20 cellular contexts compared by ENCODE assay signal in the genomic region with DNA sequence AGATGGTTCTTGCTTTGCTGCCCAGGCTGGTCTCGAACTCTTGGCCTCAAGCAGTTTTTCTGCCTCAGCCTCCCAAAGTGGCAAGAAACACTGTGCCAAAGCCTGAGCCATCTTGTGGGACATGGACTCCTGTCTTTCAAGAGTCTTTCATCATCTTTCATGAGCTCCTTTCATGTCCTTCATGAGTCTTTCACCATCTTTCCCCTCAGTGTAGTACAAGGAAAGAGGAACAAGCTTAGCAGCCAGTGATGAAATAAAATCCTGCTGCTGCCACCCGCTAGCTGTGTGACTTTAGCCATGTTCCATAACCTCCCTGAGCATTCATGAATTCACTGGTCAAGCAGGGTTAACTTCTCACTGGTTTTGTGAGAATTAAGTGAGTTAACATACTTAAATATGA.
"Had no signal": no experiment of that assay in that cellular context is flagged by ENCODE, and none has a peak within 500 bp of the region (broad histone marks: within the 10 kb centered on the region; RNA-seq: fewer than 3 reads in every experiment).

No MANE protein-coding gene starts in this region.

- DNase-seq: activated CD4-positive, alpha-beta T cell treated with anti-CD3 and anti-CD28 coated beads for 48 hours; activated CD8-positive, alpha-beta memory T cell treated with anti-CD3 and anti-CD28 coated beads, Interleukin-2, amount 50 U/mL, for 48 hours; activated CD8-positive, alpha-beta T cell treated with anti-CD3 and anti-CD28 coated beads, Interleukin-2, amount 10 ng/mL, durations not matched to agents 7 days and 5 days; activated gamma-delta T cell treated with Interleukin-2 at 50 U/mL for 16 hours; amniotic stem cell; caudate nucleus; heart right ventricle; left cardiac atrium; naive thymus-derived CD8-positive, alpha-beta T cell; small intestine; T-helper 17 cell had no signal

- H3K4me3 ChIP-seq: body of pancreas, gastroesophageal sphincter, heart right ventricle, lung, right atrium auricular region had no signal

- H3K27ac Mint-ChIP-seq: activated CD8-positive, alpha-beta T cell treated with anti-CD3 and anti-CD28 coated beads, Interleukin-2, amount 10 ng/mL, durations not matched to agents 7 days and 5 days; activated naive CD8-positive, alpha-beta T cell; naive thymus-derived CD8-positive, alpha-beta T cell; progenitor cell of endocrine pancreas; T-helper 17 cell; type B pancreatic cell; WTC11 had no signal

- H3K36me3 Mint-ChIP-seq: activated naive CD8-positive, alpha-beta T cell; naive thymus-derived CD8-positive, alpha-beta T cell; type B pancreatic cell; WTC11 had no signal

- H3K4me3 Mint-ChIP-seq: activated CD8-positive, alpha-beta T cell treated with anti-CD3 and anti-CD28 coated beads, Interleukin-2, amount 10 ng/mL, durations not matched to agents 7 days and 5 days; activated naive CD8-positive, alpha-beta T cell; naive thymus-derived CD8-positive, alpha-beta T cell; stimulated activated naive CD8-positive, alpha-beta T cell treated with anti-CD3 and anti-CD28 coated beads, Interleukin-15, Interleukin-2, amounts not matched to agents 100 ng/mL and 50 ng/mL, for 24 hours; T-helper 17 cell; type B pancreatic cell; WTC11 had no signal

- H3K27me3 Mint-ChIP-seq: progenitor cell of endocrine pancreas; stimulated activated naive CD8-positive, alpha-beta T cell treated with anti-CD3 and anti-CD28 coated beads, Interleukin-15, Interleukin-2, amounts not matched to agents 100 ng/mL and 50 ng/mL, for 24 hours had no signal

- ATAC-seq: activated CD8-positive, alpha-beta T cell treated with anti-CD3 and anti-CD28 coated beads, Interleukin-2, amount 10 ng/mL, durations not matched to agents 7 days and 5 days; body of pancreas; gastroesophageal sphincter; naive thymus-derived CD8-positive, alpha-beta T cell; T-helper 17 cell; WTC11 had no signal

- H3K9me3 Mint-ChIP-seq: naive thymus-derived CD8-positive, alpha-beta T cell; stimulated activated naive CD8-positive, alpha-beta T cell treated with anti-CD3 and anti-CD28 coated beads, Interleukin-15, Interleukin-2, amounts not matched to agents 100 ng/mL and 50 ng/mL, for 24 hours; type B pancreatic cell; WTC11 had no signal
